20 cellular contexts compared by ENCODE assay signal in genomic region chr12:112822056-112822455, GRCh38. TPM values are rescaled to one million over a fixed set of nuclear protein-coding genes. Genes with fewer than 3 reads are reported as not detected.
DNase-seq lines count a peak whose midpoint lies in the region; ATAC-seq and TF ChIP-seq lines count a peak whose summit lies in the region.
"Had no signal": no experiment of that assay in that cellular context is flagged by ENCODE, and none has a peak within 500 bp of the region (broad histone marks: within the 10 kb centered on the region; RNA-seq: fewer than 3 reads in every experiment).

No MANE protein-coding gene starts in this region.

- no peaks in the 10 kb centered on the region for H4K20me1 ChIP-seq in H9 (ENCODE audit: control insufficient read depth, insufficient read depth, insufficient read length)

- no peak overlapping the region for H3K27ac ChIP-seq in H9 (ENCODE audit: insufficient read length, low read depth, low read length)
- H3K27ac ChIP-seq in SJCRH30, result no peak overlapping the region
- H3K27ac ChIP-seq: colonic mucosa, psoas muscle, uterus had no signal

- H3K56ac ChIP-seq in H9 (ENCODE audit: insufficient read length, low read depth, low read length), result no peak overlapping the region

- H3K14ac ChIP-seq in H9 (ENCODE audit: insufficient read depth, low read length), result no peak overlapping the region

- DNase-seq in H9, result peak; percentile 30
- peak; percentile 29 for DNase-seq in NCI-H187 treated with DMSO at 0.1 percent for 48 hours (lab: John Stamatoyannopoulos, UW)
- DNase-seq in SJCRH30, result peak; percentile 43 to 54
- peak; percentile 79 for DNase-seq in myocyte (ENCODE audit: low read depth)
- no peak for DNase-seq in GM10248 (ENCODE audit: extremely low spot score)
- no peak for DNase-seq in Right ventricle myocardium inferior (ENCODE audit: missing footprints)
- DNase-seq: activated T-cell treated with anti-CD3 and anti-CD28 coated beads, Interleukin-2, amount 50 U/mL, for 72 hours; Caco-2; colonic mucosa; NCI-H2081 treated with DMSO at 0.1 percent for 48 hours; nephron progenitor cell; psoas muscle; SHP77; stimulated activated CD4-positive, alpha-beta T cell treated with anti-CD3 and anti-CD28 coated beads, Interleukin-4, amount 100 ng/mL, for 4 hours; T-helper 2 cell; uterus had no signal

- H3K27me3 Mint-ChIP-seq in H9 (ENCODE audit: low read depth), result no peaks in the 10 kb centered on the region

- no peaks in the 10 kb centered on the region for H3K79me2 ChIP-seq in H9 (ENCODE audit: insufficient read depth, low read length)

- H2BK5ac ChIP-seq in H9 (ENCODE audit: insufficient read length, low read length), result no peak overlapping the region

- no peaks in the 10 kb centered on the region for H3K9me3 ChIP-seq in H9 (ENCODE audit: control insufficient read depth, low read depth, low read length)
- no peaks in the 10 kb centered on the region for H3K9me3 ChIP-seq in SJCRH30 (replicated peaks)
- H3K9me3 ChIP-seq: Caco-2, colonic mucosa, psoas muscle, uterus had no signal

- no peaks in the 10 kb centered on the region; a peak in 1 of 5 replicates for H3K9me3 Mint-ChIP-seq in H9
- H3K9me3 Mint-ChIP-seq: activated naive CD4-positive, alpha-beta T cell treated with anti-CD3 and anti-CD28 coated beads, Interleukin-2, amount 50 U/mL, for 72 hours; activated T-cell treated with anti-CD3 and anti-CD28 coated beads, Interleukin-2, amount 50 U/mL, for 72 hours; nephron progenitor cell had no signal

- H3K18ac ChIP-seq in H9 (ENCODE audit: insufficient read length, low read depth, low read length), result no peak overlapping the region

- H3K36me3 Mint-ChIP-seq in H9 (ENCODE audit: insufficient read depth in 1 of 3, low read depth in 3 of 3), result no peaks in the 10 kb centered on the region
- H3K36me3 Mint-ChIP-seq: activated naive CD4-positive, alpha-beta T cell treated with anti-CD3 and anti-CD28 coated beads, Interleukin-2, amount 50 U/mL, for 72 hours had no signal

- TF ChIP-seq CTCF in H9 (conservative IDR thresholded peaks at IDR 0.05), result no peak
- no peak for TF ChIP-seq CTCF in GM10248 (IDR thresholded peaks at IDR 0.05; ENCODE audit: control extremely low read depth, extremely low read depth, low read depth, missing control alignments)

- no peak overlapping the region for H2BK12ac ChIP-seq in H9 (ENCODE audit: insufficient read length, low read depth, low read length)

- H4K8ac ChIP-seq in H9 (replicated peaks; ENCODE audit: insufficient read length, low read depth, low read length), result no peak overlapping the region

- no peaks in the 10 kb centered on the region; the same call in 1 of the 2 replicates for H3K27me3 ChIP-seq in H9 (ENCODE audit: insufficient read depth, low read length)
- no peaks in the 10 kb centered on the region for H3K27me3 ChIP-seq in SJCRH30
- H3K27me3 ChIP-seq: colonic mucosa, uterus had no signal

- no peak overlapping the region for H3K9ac ChIP-seq in H9 (ENCODE audit: extremely low read depth, insufficient read length, low read length)

- no peak overlapping the region for H2AK5ac ChIP-seq in H9 (ENCODE audit: insufficient read length, low read length)

- H3K36me3 ChIP-seq in SJCRH30, result no peaks in the 10 kb centered on the region
- H3K36me3 ChIP-seq: colonic mucosa, uterus had no signal

- no peak overlapping the region for H3T11ph ChIP-seq in H9 (ENCODE audit: low read length)

- no peak overlapping the region for H3K4me2 ChIP-seq in H9 (ENCODE audit: insufficient read depth, insufficient read length, low read length)

- POLR2A ChIA-PET in GM10248 (lab: Yijun Ruan, JAX), result no interaction called here

- H3K4ac ChIP-seq in H9 (ENCODE audit: low read depth, low read length), result no peak overlapping the region

- CTCF ChIA-PET in GM10248 (lab: Yijun Ruan, JAX), result no interaction called here

- ATAC-seq in Right ventricle myocardium inferior (no peak), HG02763 (IDR thresholded peaks at IDR 0.05; ENCODE audit: unreplicated experiment) (no peak)
- ATAC-seq: activated naive CD4-positive, alpha-beta T cell treated with anti-CD3 and anti-CD28 coated beads, Interleukin-2, amount 50 U/mL, for 72 hours; activated T-cell treated with anti-CD3 and anti-CD28 coated beads, Interleukin-2, amount 50 U/mL, for 72 hours; psoas muscle had no signal

- H4K5ac ChIP-seq in H9 (ENCODE audit: insufficient read length, low read depth, low read length), result no peak overlapping the region

- no peak overlapping the region for H3K4me3 Mint-ChIP-seq in H9
- H3K4me3 Mint-ChIP-seq: activated T-cell treated with anti-CD3 and anti-CD28 coated beads, Interleukin-2, amount 50 U/mL, for 72 hours; nephron progenitor cell had no signal

- no peaks in the 10 kb centered on the region for H3K79me1 ChIP-seq in H9 (ENCODE audit: insufficient read depth, low read depth, low read length, poor library complexity, severe bottlenecking)

- H3K4me1 ChIP-seq in H9 (ENCODE audit: insufficient read depth, low read length) (no peaks in the 10 kb centered on the region), SJCRH30 (no peaks in the 10 kb centered on the region)
- H3K4me1 ChIP-seq: Caco-2, colonic mucosa, psoas muscle, uterus had no signal

- no peak overlapping the region for H3K23ac ChIP-seq in H9 (ENCODE audit: insufficient read length, low read depth, low read length)

- H3K23me2 ChIP-seq in H9 (ENCODE audit: insufficient read length, low read depth, low read length, poor library complexity, severe bottlenecking), result no peaks in the 10 kb centered on the region

- no peak overlapping the region for H2AFZ ChIP-seq in H9 (ENCODE audit: low read length)

- no peak overlapping the region for H2BK20ac ChIP-seq in H9 (ENCODE audit: low read depth, low read length, poor library complexity, severe bottlenecking)

- intact Hi-C loops in Right ventricle myocardium inferior (cut with DNase I), result no loop called here

- no peak overlapping the region for H2BK15ac ChIP-seq in H9 (ENCODE audit: low read depth, low read length)

- WGBS in H9 (ENCODE audit: extremely low coverage, insufficient read length, low lambda C conversion rate), result no CpG with 5 or more reads among the region's 6 CpGs

- peaks cover 20 to 22% of the 10 kb centered on the region in 2 experiments for H3K4me1 Mint-ChIP-seq in H9
- H3K4me1 Mint-ChIP-seq: nephron progenitor cell had no signal

- H3K27ac Mint-ChIP-seq in H9, result peak overlapping the region in 1 of 3 experiments; percentile 43; a peak in 1 of 7 replicates
- H3K27ac Mint-ChIP-seq: activated naive CD4-positive, alpha-beta T cell treated with anti-CD3 and anti-CD28 coated beads, Interleukin-2, amount 50 U/mL, for 72 hours; activated T-cell treated with anti-CD3 and anti-CD28 coated beads, Interleukin-2, amount 50 U/mL, for 72 hours; nephron progenitor cell had no signal

- H4K91ac ChIP-seq in H9 (ENCODE audit: insufficient read length, low read depth, low read length), result no peak overlapping the region

- H2BK120ac ChIP-seq in H9 (ENCODE audit: low read depth, low read length, poor library complexity, severe bottlenecking), result no peak overlapping the region

- H3K4me3 ChIP-seq in SJCRH30, result no peak overlapping the region
- H3K4me3 ChIP-seq: colonic mucosa, psoas muscle, uterus had no signal

RNA-seq across cellular contexts. Expression of gene RPH3A, which starts 30.5 kb away (rescaled TPM):
- total RNA-seq in H9 (2021), result not detected in 2 replicates
- total RNA-seq in SJCRH30 (2014; rRNA removed; shearing (Covaris generic)), result not detected in 2 replicates
- total RNA-seq in myocyte, result not detected in 2 replicates
- not detected for polyA plus RNA-seq in myocyte (2012)
- 0.14 TPM for total RNA-seq in Right ventricle myocardium inferior
- total RNA-seq: activated naive CD4-positive, alpha-beta T cell treated with anti-CD3 and anti-CD28 coated beads, Interleukin-2, amount 50 U/mL, for 72 hours; activated T-cell treated with anti-CD3 and anti-CD28 coated beads, Interleukin-2, amount 50 U/mL, for 72 hours; Caco-2; LHCN-M2; subcutaneous adipose tissue had no signal

Comparison
In these comparisons a context has a peak if more than half of its experiments do, and no peak if none do; other contexts are left out.
1. DNase-seq: peak in H9 (single experiment), NCI-H187 treated with DMSO at 0.1 percent for 48 hours (single experiment), SJCRH30 (2 of 2) and myocyte (single experiment); none in GM10248 (single experiment) and Right ventricle myocardium inferior (single experiment).